19 cellular contexts compared by ENCODE assay signal in genomic region chr7:92259610-92260247, GRCh38. TPM values are rescaled to one million over a fixed set of nuclear protein-coding genes. Genes with fewer than 3 reads are reported as not detected.
DNase-seq lines count a peak whose midpoint lies in the region; ATAC-seq and TF ChIP-seq lines count a peak whose summit lies in the region.
"Had no signal": no experiment of that assay in that cellular context is flagged by ENCODE, and none has a peak within 500 bp of the region (broad histone marks: within the 10 kb centered on the region; RNA-seq: fewer than 3 reads in every experiment).

No MANE protein-coding gene starts in this region.

- peaks cover 34% of the 10 kb centered on the region for H3K79me2 ChIP-seq in OCI-LY3 (ENCODE audit: low read length)
- H3K79me2 ChIP-seq in mesendoderm (ENCODE audit: control insufficient read depth, insufficient read depth, low read length): peaks cover 13% of the 10 kb centered on the region

- H3K27me3 ChIP-seq in right cardiac atrium (ENCODE audit: control insufficient read depth, insufficient read depth) (no peaks in the 10 kb centered on the region), OCI-LY3 (ENCODE audit: low read depth, low read length) (no peaks in the 10 kb centered on the region), mesendoderm (ENCODE audit: insufficient read depth, low read length, poor library complexity) (no peaks in the 10 kb centered on the region)

- no peak overlapping the region for H2AK5ac ChIP-seq in mesendoderm (ENCODE audit: low read length)

- intact Hi-C loops in left ventricle myocardium superior (cut with micrococcal nuclease) (loop anchor here (10.0 kb wide), 1 partner anchor 775 kb away; no protein-coding TSS in a partner anchor), right cardiac atrium (cut with DNase I) (no loop called here)

- H3K79me1 ChIP-seq in mesendoderm (ENCODE audit: low read length): peaks cover 15% of the 10 kb centered on the region

- no peak overlapping the region for H2BK15ac ChIP-seq in mesendoderm (replicated peaks; ENCODE audit: low read depth)

- no peak overlapping the region for H3K18ac ChIP-seq in mesendoderm (ENCODE audit: low read length)

- H3K36me3 ChIP-seq in OCI-LY3 (replicated peaks; ENCODE audit: low read depth, low read length): peaks cover 6% of the 10 kb centered on the region
- no peaks in the 10 kb centered on the region for H3K36me3 ChIP-seq in mesendoderm (ENCODE audit: control insufficient read depth, insufficient read depth, low read length)

- no peak overlapping the region for H4K5ac ChIP-seq in mesendoderm (ENCODE audit: low read length)

- H2AFZ ChIP-seq in OCI-LY3 (ENCODE audit: low read depth, low read length): no peak overlapping the region

- H3K36me3 Mint-ChIP-seq in central memory CD8-positive, alpha-beta T cell (ENCODE audit: insufficient read depth): no peaks in the 10 kb centered on the region
- peaks cover 25% of the 10 kb centered on the region for H3K36me3 Mint-ChIP-seq in activated naive CD8-positive, alpha-beta T cell treated with anti-CD3 and anti-CD28 coated beads for 36 hours

- no peak overlapping the region for H3K4me3 Mint-ChIP-seq in central memory CD8-positive, alpha-beta T cell
- H3K4me3 Mint-ChIP-seq in activated naive CD8-positive, alpha-beta T cell treated with anti-CD3 and anti-CD28 coated beads for 36 hours: no peak overlapping the region
- H3K4me3 Mint-ChIP-seq: activated T-cell treated with anti-CD3 and anti-CD28 coated beads, Interleukin-2, amount 50 U/mL, for 24 hours; naive thymus-derived CD4-positive, alpha-beta T cell had no signal

- H3K4me2 ChIP-seq in OCI-LY3 (ENCODE audit: low read length) (peak overlapping the region; percentile 49), mesendoderm (ENCODE audit: low read length) (no peak overlapping the region)

- H3K27ac ChIP-seq in right cardiac atrium (ENCODE audit: low read length) (no peak overlapping the region), OCI-LY3 (ENCODE audit: low read length) (peak overlapping the region; percentile 38), mesendoderm (ENCODE audit: low read depth, low read length) (no peak overlapping the region)
- H3K27ac ChIP-seq: C4-2B had no signal

- H2BK5ac ChIP-seq in mesendoderm (ENCODE audit: low read length): no peak overlapping the region

- no peak overlapping the region for H3K56ac ChIP-seq in mesendoderm (ENCODE audit: low read length)

- TF ChIP-seq CTCF in OCI-LY3 (IDR thresholded peaks at IDR 0.05; ENCODE audit: low read depth, low read length): no peak

- no peak overlapping the region for H4K8ac ChIP-seq in mesendoderm (ENCODE audit: low read depth, low read length)

- no peak for DNase-seq in left ventricle myocardium superior
- no peak for DNase-seq in right cardiac atrium
- DNase-seq in central memory CD8-positive, alpha-beta T cell (ENCODE audit: low spot score in 2 of 2): no peak
- DNase-seq in activated naive CD8-positive, alpha-beta T cell treated with anti-CD3 and anti-CD28 coated beads for 36 hours: no peak
- no peak for DNase-seq in mesendoderm
- DNase-seq in activated CD4-positive, CD25-positive, alpha-beta regulatory T cell treated with anti-CD3 and anti-CD28 coated beads, Interleukin-2, amount 50 U/mL, for 72 hours: no peak
- DNase-seq: activated CD4-positive, CD25-positive, alpha-beta regulatory T cell; activated CD8-positive, alpha-beta memory T cell treated with anti-CD3 and anti-CD28 coated beads for 24 hours; activated naive CD4-positive, alpha-beta T cell; activated T-cell treated with anti-CD3 and anti-CD28 coated beads, Interleukin-2, amount 50 U/mL, for 24 hours; amygdala; dermis blood vessel endothelial cell; naive thymus-derived CD4-positive, alpha-beta T cell; NCI-H1105; NCI-H2029 treated with DMSO at 0.1 percent for 48 hours; T-helper 9 cell had no signal

- no peak overlapping the region for H3K4me3 ChIP-seq in right cardiac atrium (ENCODE audit: low read length)
- 0 out of 2 replicates have a peak overlapping the region, but pooled peaks have one; percentile 0 for H3K4me3 ChIP-seq in OCI-LY3 (ENCODE audit: low read length)
- H3K4me3 ChIP-seq in mesendoderm (ENCODE audit: low read length): no peak overlapping the region

- no peak overlapping the region for H2BK120ac ChIP-seq in mesendoderm (ENCODE audit: low read depth, low read length)

- H3K23ac ChIP-seq in mesendoderm (ENCODE audit: low read length): no peak overlapping the region

- no peaks in the 10 kb centered on the region for H3K9me3 Mint-ChIP-seq in central memory CD8-positive, alpha-beta T cell
- H3K9me3 Mint-ChIP-seq in activated naive CD8-positive, alpha-beta T cell treated with anti-CD3 and anti-CD28 coated beads for 36 hours: peaks cover 6% of the 10 kb centered on the region
- H3K9me3 Mint-ChIP-seq: activated T-cell treated with anti-CD3 and anti-CD28 coated beads, Interleukin-2, amount 50 U/mL, for 24 hours had no signal

- peaks cover 3% of the 10 kb centered on the region; the same call in 1 of the 2 replicates for H4K20me1 ChIP-seq in OCI-LY3 (ENCODE audit: insufficient read depth, low read length)

- peak overlapping the region; percentile 2 for H3K27ac Mint-ChIP-seq in central memory CD8-positive, alpha-beta T cell (ENCODE audit: low read depth)
- H3K27ac Mint-ChIP-seq in activated naive CD8-positive, alpha-beta T cell treated with anti-CD3 and anti-CD28 coated beads for 36 hours: no peak overlapping the region
- H3K27ac Mint-ChIP-seq: activated T-cell treated with anti-CD3 and anti-CD28 coated beads, Interleukin-2, amount 50 U/mL, for 24 hours had no signal

- WGBS in right cardiac atrium: 91% methylated on average over 2 of the region's 2 CpGs
- whole genome bisulfite sequencing in mesendoderm (ENCODE audit: extremely low coverage, insufficient coverage, low lambda C conversion rate): no CpG with 5 or more reads among the region's 2 CpGs

- peak; percentile 62 for ATAC-seq in left ventricle myocardium superior
- no peak for ATAC-seq in right cardiac atrium
- no peak for ATAC-seq in central memory CD8-positive, alpha-beta T cell (replicated peaks; ENCODE audit: extremely low read depth, poor library complexity, severe bottlenecking)
- no peak for ATAC-seq in esophagus mucosa
- ATAC-seq: naive thymus-derived CD4-positive, alpha-beta T cell had no signal

- H3K9ac ChIP-seq in OCI-LY3 (ENCODE audit: low read length) (no peak overlapping the region), mesendoderm (ENCODE audit: low read length) (no peak overlapping the region)

- peaks cover 3% of the 10 kb centered on the region for H3K4me1 ChIP-seq in right cardiac atrium (ENCODE audit: control insufficient read depth, insufficient read depth, low read length)
- H3K4me1 ChIP-seq in OCI-LY3 (ENCODE audit: low read length): peaks cover 16% of the 10 kb centered on the region
- H3K4me1 ChIP-seq in mesendoderm (ENCODE audit: control insufficient read depth, low read depth, low read length): no peaks in the 10 kb centered on the region

- no peaks in the 10 kb centered on the region for H3K27me3 Mint-ChIP-seq in central memory CD8-positive, alpha-beta T cell
- H3K27me3 Mint-ChIP-seq in activated naive CD8-positive, alpha-beta T cell treated with anti-CD3 and anti-CD28 coated beads for 36 hours: no peaks in the 10 kb centered on the region
- H3K27me3 Mint-ChIP-seq: activated T-cell treated with anti-CD3 and anti-CD28 coated beads, Interleukin-2, amount 50 U/mL, for 24 hours; naive thymus-derived CD4-positive, alpha-beta T cell had no signal

- peaks cover 19% of the 10 kb centered on the region for H3K4me1 Mint-ChIP-seq in central memory CD8-positive, alpha-beta T cell
- H3K4me1 Mint-ChIP-seq in activated naive CD8-positive, alpha-beta T cell treated with anti-CD3 and anti-CD28 coated beads for 36 hours: peaks cover 13% of the 10 kb centered on the region

- H3K9me3 ChIP-seq in right cardiac atrium (ENCODE audit: control insufficient read depth, low read length): no peaks in the 10 kb centered on the region
- H3K9me3 ChIP-seq in OCI-LY3 (ENCODE audit: insufficient read depth, low read length): no peaks in the 10 kb centered on the region

- H3K4ac ChIP-seq in mesendoderm (ENCODE audit: low read depth, low read length): no peak overlapping the region

RNA-seq across cellular contexts. Expression of gene ANKIB1, which starts 14.0 kb away (rescaled TPM):
- total RNA-seq in left ventricle myocardium superior: 39.3 TPM
- total RNA-seq in right cardiac atrium: 10 to 100 TPM; 49.3 to 55.3 (median 52.4) TPM
- polyA plus RNA-seq in right cardiac atrium: 8.1 TPM
- total RNA-seq in activated naive CD8-positive, alpha-beta T cell treated with anti-CD3 and anti-CD28 coated beads for 36 hours: 10 to 100 TPM; 38.6 to 40.6 TPM
- polyA plus RNA-seq in mesendoderm (2013, experiment 1 of 2): 25.6 TPM
- 23.9 TPM for polyA plus RNA-seq in mesendoderm (2013, experiment 2 of 2)
- 26.1 TPM for total RNA-seq in esophagus mucosa

RNA-seq across cellular contexts. Expression of gene KRIT1, which starts 14.0 kb away (rescaled TPM):
- total RNA-seq in left ventricle myocardium superior (23.9 TPM), right cardiac atrium (10 to 100 TPM; 31.8 to 38.2 (median 35.7) TPM), esophagus mucosa (21.7 TPM)
- 19.0 TPM for polyA plus RNA-seq in right cardiac atrium
- 10 to 100 TPM; 30.1 to 31.9 TPM for total RNA-seq in activated naive CD8-positive, alpha-beta T cell treated with anti-CD3 and anti-CD28 coated beads for 36 hours
- polyA plus RNA-seq in mesendoderm (2013, experiment 1 of 2): 25.2 TPM
- 24.1 TPM for polyA plus RNA-seq in mesendoderm (2013, experiment 2 of 2)
